In genomic region chr18:12295389-12296086, GRCh38 we compare ENCODE assay signal across 1 cellular context.
TF ChIP-seq lines count a peak whose summit lies in the region.

No MANE protein-coding gene starts in this region.

TF ChIP-seq in K562, 482 proteins besides CTCF, POLR2A, EP300 and RAD21:
- TF ChIP-seq KLF13 (tag; IDR thresholded peaks at IDR 0.05; ENCODE audit: borderline replicate concordance, low read depth) (0 out of 2 replicates have a peak, but pooled peaks have one; percentile 17), HMGN3 (IDR thresholded peaks at IDR 0.05; ENCODE audit: borderline replicate concordance, extremely low read depth, insufficient read length, low read depth, low read length) (no peak), VEZF1 (CRISPR knock-in tag; IDR thresholded peaks at IDR 0.05) (0 out of 2 replicates have a peak, but pooled peaks have one; percentile 12), TAF9B (IDR thresholded peaks at IDR 0.05; ENCODE audit: partially characterized antibody) (no peak), ZBTB11 (CRISPR knock-in tag; IDR thresholded peaks at IDR 0.05) (peak in 1 of 3 experiments; percentile 30; a peak in 1 of 6 replicates)
TF ChIP-seq in K562: peak in this region for 3.
